ENCODE assay signal across 26 cellular contexts in genomic region chr6:131651782-131652181, GRCh38. TPM values are rescaled to one million over a fixed set of nuclear protein-coding genes. Genes with fewer than 3 reads are reported as not detected.
DNase-seq lines count a peak whose midpoint lies in the region; ATAC-seq and TF ChIP-seq lines count a peak whose summit lies in the region.
"Had no signal": no experiment of that assay in that cellular context is flagged by ENCODE, and none has a peak within 500 bp of the region (broad histone marks: within the 10 kb centered on the region; RNA-seq: fewer than 3 reads in every experiment).

No MANE protein-coding gene starts in this region.

- no peak overlapping the region for H3K27ac ChIP-seq in right lobe of liver
- H3K27ac ChIP-seq in heart right ventricle: no peak overlapping the region
- H3K27ac ChIP-seq in aorta (ENCODE audit: low read depth in 1 of 2, low read length in 2 of 2): no peak overlapping the region
- H3K27ac ChIP-seq: gastroesophageal sphincter, neural progenitor cell, SK-N-MC had no signal

- H3K4me3 ChIP-seq in right lobe of liver (no peak overlapping the region), heart right ventricle (no peak overlapping the region), aorta (ENCODE audit: low read length in 2 of 2) (no peak overlapping the region)
- H3K4me3 ChIP-seq: gastroesophageal sphincter, neural progenitor cell, SK-N-MC had no signal

- H3K9me3 ChIP-seq in right lobe of liver (no peaks in the 10 kb centered on the region), heart right ventricle (no peaks in the 10 kb centered on the region), aorta (ENCODE audit: control insufficient read depth, low read length) (no peaks in the 10 kb centered on the region)
- H3K9me3 ChIP-seq: gastroesophageal sphincter had no signal

- H3K4me3 Mint-ChIP-seq in Calu3 (ENCODE audit: low read depth, unreplicated experiment): no peak overlapping the region
- H3K4me3 Mint-ChIP-seq: activated B cell treated with CpG ODN at 0.5 μM for 24 hours; activated CD8-positive, alpha-beta T cell treated with anti-CD3 and anti-CD28 coated beads, Interleukin-2, amount 10 ng/mL, durations not matched to agents 7 days and 5 days; activated naive CD4-positive, alpha-beta T cell treated with anti-CD3 and anti-CD28 coated beads, Interleukin-2, amount 10 ng/mL, durations not matched to agents 7 days and 5 days; CD4-positive, alpha-beta memory T cell; neural progenitor cell had no signal

- CTCF ChIA-PET in Calu3 (lab: Charles Lee): interaction anchor here (0.8 to 1.2 kb wide), 2 partner anchors 24 to 132 kb away, joined by 3 to 5 read pairs; no protein-coding TSS in a partner anchor

- TF ChIP-seq CTCF in Calu3 (IDR thresholded peaks at IDR 0.05; ENCODE audit: unreplicated experiment) (no peak), right lobe of liver (IDR thresholded peaks at IDR 0.05) (no peak), heart right ventricle (IDR thresholded peaks at IDR 0.05) (no peak)

- peak; percentile 27 for DNase-seq in Calu3
- DNase-seq in NCI-H2029 (lab: John Stamatoyannopoulos, UW): peak; percentile 23
- peak; percentile 79 for DNase-seq in NCI-H774 (lab: John Stamatoyannopoulos, UW)
- DNase-seq in right lobe of liver: peak in 2 of 3 donors; percentile 31 to 49
- no peak for DNase-seq in heart right ventricle
- no peak for DNase-seq in aorta
- DNase-seq in effector CD4-positive, alpha-beta T cell: no peak
- DNase-seq: activated B cell treated with CpG ODN at 0.5 μM for 24 hours; activated CD8-positive, alpha-beta T cell treated with anti-CD3 and anti-CD28 coated beads, Interleukin-2, amount 10 ng/mL, durations not matched to agents 7 days and 5 days; activated naive CD4-positive, alpha-beta T cell treated with anti-CD3 and anti-CD28 coated beads, Interleukin-2, amount 10 ng/mL, durations not matched to agents 7 days and 5 days; activated T-cell treated with anti-CD3 and anti-CD28 coated beads, Interleukin-2, amount 50 U/mL, for 48 hours; anterior cingulate cortex; CD4-positive, alpha-beta memory T cell; effector CD8-positive, alpha-beta T cell; KG1; left cardiac atrium; NCI-H82; stimulated activated CD4-positive, alpha-beta T cell treated with anti-CD3 and anti-CD28 coated beads, Interleukin-12 subunit alpha, Interleukin-12 subunit beta, amount 100 ng/mL, for 4 hours; substantia nigra had no signal

- no peaks in the 10 kb centered on the region for H3K27me3 Mint-ChIP-seq in Calu3 (ENCODE audit: unreplicated experiment)
- H3K27me3 Mint-ChIP-seq: activated naive CD4-positive, alpha-beta T cell treated with anti-CD3 and anti-CD28 coated beads, Interleukin-2, amount 10 ng/mL, durations not matched to agents 7 days and 5 days had no signal

- no peak overlapping the region for H3K27ac Mint-ChIP-seq in Calu3 (ENCODE audit: unreplicated experiment)
- H3K27ac Mint-ChIP-seq: activated B cell treated with CpG ODN at 0.5 μM for 24 hours; activated CD8-positive, alpha-beta T cell treated with anti-CD3 and anti-CD28 coated beads, Interleukin-2, amount 10 ng/mL, durations not matched to agents 7 days and 5 days; activated naive CD4-positive, alpha-beta T cell treated with anti-CD3 and anti-CD28 coated beads, Interleukin-2, amount 10 ng/mL, durations not matched to agents 7 days and 5 days; CD4-positive, alpha-beta memory T cell; neural progenitor cell had no signal

- intact Hi-C loops in Calu3 (cut with micrococcal nuclease; ENCODE audit: unreplicated experiment) (no loop called here), right lobe of liver (cut with DNase I) (no loop called here), heart right ventricle (cut with DNase I) (no loop called here), aorta (cut with DNase I) (no loop called here)

- peaks cover 17% of the 10 kb centered on the region for H3K4me1 Mint-ChIP-seq in Calu3 (ENCODE audit: low read depth, unreplicated experiment)
- H3K4me1 Mint-ChIP-seq: activated naive CD4-positive, alpha-beta T cell treated with anti-CD3 and anti-CD28 coated beads, Interleukin-2, amount 10 ng/mL, durations not matched to agents 7 days and 5 days; CD4-positive, alpha-beta memory T cell; neural progenitor cell had no signal

- H3K36me3 ChIP-seq in right lobe of liver (no peaks in the 10 kb centered on the region), heart right ventricle (no peaks in the 10 kb centered on the region), aorta (ENCODE audit: control insufficient read depth in 1 of 2, insufficient read depth in 2 of 2, low read length in 1 of 2) (peaks cover 0 to 2% of the 10 kb centered on the region in 2 donors)
- H3K36me3 ChIP-seq: gastroesophageal sphincter, neural progenitor cell had no signal

- ATAC-seq in right lobe of liver (peak; percentile 88 to 96 (median 94)), heart right ventricle (no peak), aorta (ENCODE audit: low FRiP score) (no peak), HG02642 (IDR thresholded peaks at IDR 0.05; ENCODE audit: poor library complexity, unreplicated experiment) (no peak)
- ATAC-seq: activated CD8-positive, alpha-beta T cell treated with anti-CD3 and anti-CD28 coated beads, Interleukin-2, amount 10 ng/mL, durations not matched to agents 7 days and 5 days; esophagus mucosa; gastroesophageal sphincter; left cardiac atrium had no signal

- no peaks in the 10 kb centered on the region for H3K27me3 ChIP-seq in right lobe of liver
- peaks cover 0 to 6% (median 0%) of the 10 kb centered on the region in 7 donors for H3K27me3 ChIP-seq in heart right ventricle
- no peaks in the 10 kb centered on the region for H3K27me3 ChIP-seq in aorta (ENCODE audit: control insufficient read depth in 1 of 2, insufficient read depth in 2 of 2, low read length in 1 of 2)
- H3K27me3 ChIP-seq: gastroesophageal sphincter, neural progenitor cell had no signal

- TF ChIP-seq POLR2A in right lobe of liver (IDR thresholded peaks at IDR 0.05): no peak

- H3K9me3 Mint-ChIP-seq in Calu3 (ENCODE audit: low read depth, unreplicated experiment): no peaks in the 10 kb centered on the region
- H3K9me3 Mint-ChIP-seq: activated B cell treated with CpG ODN at 0.5 μM for 24 hours; activated naive CD4-positive, alpha-beta T cell treated with anti-CD3 and anti-CD28 coated beads, Interleukin-2, amount 10 ng/mL, durations not matched to agents 7 days and 5 days; neural progenitor cell had no signal

- H3K4me1 ChIP-seq in right lobe of liver (peaks cover 0 to 17% (median 3%) of the 10 kb centered on the region in 4 donors), heart right ventricle (no peaks in the 10 kb centered on the region), aorta (ENCODE audit: control insufficient read depth in 1 of 2, insufficient read depth in 2 of 2, low read length in 2 of 2) (no peaks in the 10 kb centered on the region)
- H3K4me1 ChIP-seq: gastroesophageal sphincter, neural progenitor cell had no signal

- no peaks in the 10 kb centered on the region for H3K36me3 Mint-ChIP-seq in Calu3 (ENCODE audit: insufficient read depth, unreplicated experiment)
- H3K36me3 Mint-ChIP-seq: activated naive CD4-positive, alpha-beta T cell treated with anti-CD3 and anti-CD28 coated beads, Interleukin-2, amount 10 ng/mL, durations not matched to agents 7 days and 5 days; neural progenitor cell had no signal

- BruUV-seq in Calu3 (replicated peaks; lab: Mats Ljungman, UMichigan): no TSS peak

RNA-seq across cellular contexts. Expression of gene ENPP3, which starts 14.7 kb away (rescaled TPM):
- not detected in 2 replicates for total RNA-seq in Calu3 (2022)
- 1 to 10 TPM in 4 of 6 experiments, under 1 TPM in 2; 0.63 to 2.7 (median 1.5) TPM for total RNA-seq in right lobe of liver
- total RNA-seq in heart right ventricle: under 1 TPM in 7 of 10 donors, not detected in 3; 0.07 to 0.33 (median 0.15) TPM
- under 1 TPM; 0.09 to 0.22 TPM for polyA plus RNA-seq in heart right ventricle
- 1 to 10 TPM in 1 of 2 donors, under 1 TPM in 1; 0.26 to 1.7 TPM for total RNA-seq in aorta
- polyA plus RNA-seq in aorta: 1 to 10 TPM in 1 of 2 donors, under 1 TPM in 1; 0.41 to 1.0 TPM

RNA-seq across cellular contexts. Expression of gene MED23, which starts 23.7 kb away (rescaled TPM):
- total RNA-seq in Calu3 (2022) (31.0 and 31.9 TPM in 2 replicates), right lobe of liver (10 to 100 TPM in 4 of 6 experiments, 1 to 10 TPM in 2; 8.8 to 13.8 (median 11.0) TPM), heart right ventricle (10 to 100 TPM in 9 of 10 donors, 1 to 10 TPM in 1; 9.8 to 14.1 (median 11.5) TPM), aorta (10 to 100 TPM; 29.1 to 32.9 TPM)
- polyA plus RNA-seq in heart right ventricle (10 to 100 TPM in 1 of 2 donors, 1 to 10 TPM in 1; 4.6 to 18.4 TPM), aorta (10 to 100 TPM in 1 of 2 donors, 1 to 10 TPM in 1; 4.0 to 17.9 TPM)

RNA-seq across cellular contexts. Expression of gene OR2A4, which starts 49.4 kb away (rescaled TPM):
- total RNA-seq in Calu3 (2022) (not detected in 2 replicates), right lobe of liver (1 to 10 TPM in 1 of 6 experiments, not detected in 5; 1.6 TPM), heart right ventricle (not detected), aorta (not detected)
- polyA plus RNA-seq in heart right ventricle (not detected), aorta (1 to 10 TPM in 1 of 2 donors, not detected in 1; 1.0 TPM)
- total RNA-seq: activated B cell treated with CpG ODN at 0.5 μM for 24 hours; activated CD8-positive, alpha-beta T cell treated with anti-CD3 and anti-CD28 coated beads, Interleukin-2, amount 10 ng/mL, durations not matched to agents 7 days and 5 days; CD4-positive, alpha-beta memory T cell; esophagus mucosa; left cardiac atrium; T-helper 2 cell treated with Interferon-gamma antibody and Interleukin-4, amounts not matched to agents 100 ng/mL and 5 ng/mL, for 36 hours had no signal
- polyA plus RNA-seq: CD4-positive, alpha-beta memory T cell had no signal

RNA-seq across cellular contexts. Expression of gene CTAGE9, which starts 59.0 kb away (rescaled TPM):
- not detected in 2 replicates for total RNA-seq in Calu3 (2022)
- not detected for total RNA-seq in right lobe of liver
- total RNA-seq in heart right ventricle: not detected
- polyA plus RNA-seq in heart right ventricle: not detected
- not detected for total RNA-seq in aorta
- polyA plus RNA-seq in aorta: not detected
- total RNA-seq: activated B cell treated with CpG ODN at 0.5 μM for 24 hours; activated CD8-positive, alpha-beta T cell treated with anti-CD3 and anti-CD28 coated beads, Interleukin-2, amount 10 ng/mL, durations not matched to agents 7 days and 5 days; CD4-positive, alpha-beta memory T cell; esophagus mucosa; gastroesophageal sphincter; left cardiac atrium; T-helper 2 cell treated with Interferon-gamma antibody and Interleukin-4, amounts not matched to agents 100 ng/mL and 5 ng/mL, for 36 hours had no signal
- polyA plus RNA-seq: AG04450; CD4-positive, alpha-beta memory T cell had no signal

Comparison
In these comparisons a context has a peak if more than half of its experiments do, and no peak if none do; other contexts are left out.
1. DNase-seq: peak in Calu3 (single experiment), NCI-H2029 (single experiment), NCI-H774 (single experiment) and right lobe of liver (2 of 3); none in heart right ventricle (0 of 2), aorta (0 of 2) and effector CD4-positive, alpha-beta T cell (single experiment).
2. ATAC-seq: peak in right lobe of liver (4 of 4); none in heart right ventricle (0 of 8), aorta (single experiment) and HG02642 (single experiment).